33 cellular contexts compared by ENCODE assay signal in genomic region chr4:8092282-8092681, GRCh38.
"Had no signal": no experiment of that assay in that cellular context is flagged by ENCODE, and none has a peak within 500 bp of the region (broad histone marks: within the 10 kb centered on the region; RNA-seq: fewer than 3 reads in every experiment).

No MANE protein-coding gene starts in this region.

- H3K27me3 ChIP-seq: brain microvascular endothelial cell, MG63 had no signal

- ATAC-seq: activated T-cell treated with anti-CD3 and anti-CD28 coated beads, Interleukin-2, amount 50 U/mL, for 72 hours; activated T-helper 17 cell treated with anti-CD3 and anti-CD28 coated beads, Interleukin-2, amount 50 U/mL, for 72 hours had no signal

- H3K36me3 ChIP-seq: brain microvascular endothelial cell, MG63 had no signal

- DNase-seq: activated B cell treated with CpG ODN at 0.5 μM for 24 hours; activated CD4-positive, alpha-beta memory T cell treated with anti-CD3 and anti-CD28 coated beads for 36 hours; activated CD4-positive, alpha-beta T cell treated with anti-CD3 and anti-CD28 coated beads for 4 hours; activated CD4-positive, alpha-beta T cell treated with anti-CD3 and anti-CD28 coated beads, Interleukin-2, amount 50 U/mL, for 1 hour; activated CD4-positive, CD25-positive, alpha-beta regulatory T cell treated with anti-CD3 and anti-CD28 coated beads, Interleukin-2, amount 50 U/mL, for 72 hours; activated effector memory CD4-positive, alpha-beta T cell treated with anti-CD3 and anti-CD28 coated beads, Interleukin-2, amount 50 U/mL, for 16 hours; activated naive CD4-positive, alpha-beta T cell; activated naive CD4-positive, alpha-beta T cell treated with anti-CD3 and anti-CD28 coated beads, Interleukin-2, amount 50 U/mL, for 16 hours; activated naive CD8-positive, alpha-beta T cell treated with anti-CD3 and anti-CD28 coated beads for 36 hours; activated T-cell treated with anti-CD3 and anti-CD28 coated beads, Interleukin-2, amount 50 U/mL, for 1 hour; activated T-cell treated with anti-CD3 and anti-CD28 coated beads, Interleukin-2, amount 50 U/mL, for 72 hours; amniotic stem cell; aorta; brain microvascular endothelial cell; central memory CD4-positive, alpha-beta T cell; Karpas-422; MG63; NCI-H1105; NCI-H1417 treated with DMSO at 0.1 percent for 48 hours; NCI-H187 treated with DMSO at 0.1 percent for 48 hours; NCI-H2081; NCI-H2171 treated with DMSO at 0.1 percent for 48 hours; NCI-H2227 treated with DMSO at 0.1 percent for 48 hours; NCI-H446; NCI-H510A treated with DMSO at 0.1 percent for 48 hours; NCI-H69; OCI-M1; SW 1271; T-helper 1 cell; T-helper 2 cell; T-helper 9 cell had no signal

- H3K27ac ChIP-seq: brain microvascular endothelial cell, VCaP had no signal

- H3K4me3 ChIP-seq: MG63 had no signal
